14 cellular contexts compared by ENCODE assay signal in the genomic region with DNA sequence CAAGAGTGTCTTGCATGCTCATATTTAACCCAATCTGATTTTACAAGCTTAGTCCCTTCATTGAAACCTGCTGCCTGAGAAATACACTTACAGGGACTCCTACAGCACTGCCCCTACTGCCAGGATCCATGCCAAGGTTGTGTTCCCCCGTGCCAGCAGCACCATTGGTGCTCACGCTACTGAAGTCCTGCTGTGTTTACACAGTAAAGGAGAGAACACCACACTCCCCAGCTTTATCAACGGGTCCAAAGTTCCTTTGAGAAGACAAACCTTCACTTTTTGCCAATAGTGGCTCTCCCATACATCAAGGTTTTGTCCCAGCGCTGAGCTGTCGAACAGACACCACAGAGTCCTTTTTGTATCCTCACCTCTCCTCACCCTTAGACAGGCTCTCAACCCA.
A peak's percentile ranks its signal among the peaks of the same experiment; 100 is the strongest.
DNase-seq lines count a peak whose midpoint lies in the region; ATAC-seq and TF ChIP-seq lines count a peak whose summit lies in the region.
"Had no signal": no experiment of that assay in that cellular context is flagged by ENCODE, and none has a peak within 500 bp of the region (broad histone marks: within the 10 kb centered on the region; RNA-seq: fewer than 3 reads in every experiment).

No MANE protein-coding gene starts in this region.

- H3K4me1 ChIP-seq in lower lobe of right lung: no peaks in the 10 kb centered on the region
- H3K4me1 ChIP-seq: ascending aorta had no signal

- intact Hi-C loops in lower lobe of right lung (cut with DNase I): no loop called here

- H3K4me3 ChIP-seq in lower lobe of right lung: no peak overlapping the region
- H3K4me3 ChIP-seq: ascending aorta had no signal

- CTCF ChIA-PET in GM10248 (lab: Yijun Ruan, JAX): interaction anchor here (1.3 to 3.3 kb wide), 6 partner anchors 8 to 83 kb away, joined by 3 to 13 read pairs (median 7); no protein-coding TSS in a partner anchor

- no peak for TF ChIP-seq CTCF in GM10248 (IDR thresholded peaks at IDR 0.05; ENCODE audit: control extremely low read depth, extremely low read depth, low read depth, missing control alignments)
- TF ChIP-seq CTCF in lower lobe of right lung (IDR thresholded peaks at IDR 0.05): no peak

- POLR2A ChIA-PET in GM10248 (lab: Yijun Ruan, JAX): no interaction called here

- H3K27me3 ChIP-seq in lower lobe of right lung (ENCODE audit: low read depth): no peaks in the 10 kb centered on the region
- H3K27me3 ChIP-seq: ascending aorta had no signal

- ATAC-seq in GM19324 (IDR thresholded peaks at IDR 0.05; ENCODE audit: low FRiP score, unreplicated experiment) (peak; percentile 12), GM21737 (IDR thresholded peaks at IDR 0.05; ENCODE audit: unreplicated experiment) (peak; percentile 5), HG03354 (IDR thresholded peaks at IDR 0.05; ENCODE audit: poor library complexity, severe bottlenecking, unreplicated experiment) (peak; percentile 21), lower lobe of right lung (no peak)

- DNase-seq in mucosa of gallbladder (ENCODE audit: low spot score) (peak; percentile 76), GM10248 (ENCODE audit: extremely low spot score) (no peak), caudate nucleus (lab: John Stamatoyannopoulos, UW) (no peak), lower lobe of right lung (no peak), DMS79 treated with DMSO at 0.1 percent for 48 hours (lab: John Stamatoyannopoulos, UW) (no peak)
- DNase-seq: activated CD4-positive, CD25-positive, alpha-beta regulatory T cell treated with anti-CD3 and anti-CD28 coated beads, Interleukin-2, amount 50 U/mL, for 72 hours; activated T-cell treated with anti-CD3 and anti-CD28 coated beads, Interleukin-2, amount 50 U/mL, for 72 hours; foreskin fibroblast; KG1; NCI-H1930 had no signal

- no peak overlapping the region for H3K27ac ChIP-seq in caudate nucleus (ENCODE audit: low read depth, low read length)
- H3K27ac ChIP-seq in lower lobe of right lung: no peak overlapping the region
- H3K27ac ChIP-seq: ascending aorta had no signal

- no peaks in the 10 kb centered on the region for H3K9me3 ChIP-seq in lower lobe of right lung
- H3K9me3 ChIP-seq: ascending aorta had no signal

- H3K36me3 ChIP-seq in lower lobe of right lung: no peaks in the 10 kb centered on the region
- H3K36me3 ChIP-seq: ascending aorta had no signal

Comparison
In these comparisons a context has a peak if more than half of its experiments do, and no peak if none do; other contexts are left out.
1. ATAC-seq: peak in GM19324 (single experiment), GM21737 (single experiment) and HG03354 (single experiment); none in lower lobe of right lung (0 of 2).